Comparison of ENCODE assay signal across 7 cellular contexts in genomic region chr17:50149099-50149424, GRCh38. TPM values are rescaled to one million over a fixed set of nuclear protein-coding genes. Genes with fewer than 3 reads are reported as not detected.
A peak's percentile ranks its signal among the peaks of the same experiment; 100 is the strongest.
DNase-seq lines count a peak whose midpoint lies in the region; ATAC-seq, FAIRE-seq and TF ChIP-seq lines count a peak whose summit lies in the region.

No MANE protein-coding gene starts in this region.

- POLR2A ChIA-PET in HCT116 (lab: Charles Lee) (no interaction called here), activated B cell treated with CpG ODN at 0.5 μM for 24 hours (lab: Charles Lee) (interaction anchor here (0.6 to 7.1 kb wide), 15 partner anchors 8 to 409 kb away, joined by 3 to 82 read pairs (median 5); partner anchors contain the start of genes KAT7, LRRC59, PDK2 and SAMD14)

- peaks cover 67% of the 10 kb centered on the region for H3K79me2 ChIP-seq in HCT116 (ENCODE audit: insufficient read depth, low read length)

- H3K4me1 Mint-ChIP-seq in activated B cell treated with CpG ODN at 0.5 μM for 24 hours = peaks cover 45% of the 10 kb centered on the region

- peaks cover 56% of the 10 kb centered on the region for H3K36me3 Mint-ChIP-seq in activated B cell treated with CpG ODN at 0.5 μM for 24 hours (ENCODE audit: low read depth)

- no peaks in the 10 kb centered on the region for H4K20me1 ChIP-seq in HCT116 (ENCODE audit: insufficient read depth)

- TF ChIP-seq CTCF in HCT116 (IDR thresholded peaks at IDR 0.05 in 2 of 3, conservative IDR thresholded peaks at IDR 0.05 in 1 of 3; ENCODE audit: borderline replicate concordance in 1 of 3, insufficient read depth in 1 of 3, low read depth in 2 of 3, low read length in 2 of 3) = no peak
- no peak for TF ChIP-seq CTCF in activated B cell treated with CpG ODN at 0.5 μM for 24 hours (IDR thresholded peaks at IDR 0.05)

- no peaks in the 10 kb centered on the region for H3K27me3 Mint-ChIP-seq in activated B cell treated with CpG ODN at 0.5 μM for 24 hours

- H3K27ac Mint-ChIP-seq in activated B cell treated with CpG ODN at 0.5 μM for 24 hours = peak overlapping the region; percentile 96

- CTCF ChIA-PET in HCT116 (lab: Charles Lee) (interaction anchor here (0.7 to 2.3 kb wide), 2 partner anchors 12 to 18 kb away, joined by 5 read pairs; no protein-coding TSS in a partner anchor), activated B cell treated with CpG ODN at 0.5 μM for 24 hours (lab: Charles Lee) (interaction anchor here (1.0 to 7.2 kb wide), 6 partner anchors 12 to 55 kb away, joined by 3 to 64 read pairs (median 4); partner anchors contain the start of gene PDK2)

- no peaks in the 10 kb centered on the region for H3K9me2 ChIP-seq in HCT116 (ENCODE audit: insufficient read depth)

- H3K4me3 ChIP-seq in HCT116 (replicated peaks in 1 of 2; ENCODE audit: low read depth in 1 of 2, low read length in 2 of 2) (peak overlapping the region; percentile 76 to 97), iPS-15b (ENCODE audit: low read depth, low read length) (peak overlapping the region; percentile 54), stomach smooth muscle (ENCODE audit: low read length in 2 of 2) (peak overlapping the region; percentile 67 to 79)

- H2AFZ ChIP-seq in HCT116 (ENCODE audit: low read depth, low read length, poor library complexity, severe bottlenecking) = no peak overlapping the region

- no TSS peak for BruUV-seq in HCT116 (replicated peaks; lab: Mats Ljungman, UMichigan)

- DNase-seq in HCT116 (ENCODE audit: low read depth, low spot score) = no peak
- no peak for DNase-seq in activated B cell treated with CpG ODN at 0.5 μM for 24 hours
- DNase-seq in urothelium cell line (ENCODE audit: low spot score) = no peak
- DNase-seq in posterior cingulate gyrus = no peak
- no peak for DNase-seq in HUDEP-2 (lab: John Stamatoyannopoulos, UW; ENCODE audit: unreplicated experiment in 76 of 76)

- no peak for FAIRE-seq in urothelium cell line (lab: Jason Lieb, UNC)

- H3K9me3 Mint-ChIP-seq in activated B cell treated with CpG ODN at 0.5 μM for 24 hours = no peaks in the 10 kb centered on the region

- TF ChIP-seq POLR2A in HCT116 (IDR thresholded peaks at IDR 0.05; ENCODE audit: borderline replicate concordance, extremely low read depth, insufficient read depth, insufficient read length) = peak; percentile 47

- H3K36me3 ChIP-seq in HCT116 (ENCODE audit: control insufficient read depth in 1 of 2, insufficient read depth in 2 of 2, low read length in 2 of 2) (peaks cover 23 to 32% of the 10 kb centered on the region in 2 experiments; a peak in 3 of 4 replicates), iPS-15b (ENCODE audit: control insufficient read depth, insufficient read depth, low read length) (peaks cover 6% of the 10 kb centered on the region), stomach smooth muscle (ENCODE audit: control insufficient read depth in 2 of 2, insufficient read depth in 2 of 2, low read length in 2 of 2) (peaks cover 9 to 12% of the 10 kb centered on the region in 2 donors)

- H3K4me1 ChIP-seq in HCT116 (ENCODE audit: control insufficient read depth in 1 of 2, insufficient read depth in 2 of 2, low read length in 2 of 2) = peaks cover 26 to 52% of the 10 kb centered on the region in 2 experiments
- peaks cover 7% of the 10 kb centered on the region for H3K4me1 ChIP-seq in iPS-15b (ENCODE audit: control insufficient read depth, insufficient read depth, low read length)
- H3K4me1 ChIP-seq in stomach smooth muscle (ENCODE audit: control insufficient read depth, insufficient read depth, low read length) = peaks cover 73% of the 10 kb centered on the region

- H3K4me2 ChIP-seq in HCT116 (ENCODE audit: low read length) = peak overlapping the region; percentile 92

- H3K9me3 ChIP-seq in HCT116 (ENCODE audit: control insufficient read depth in 1 of 2, insufficient read depth in 1 of 2, low read depth in 1 of 2, low read length in 2 of 2) = no peaks in the 10 kb centered on the region
- no peaks in the 10 kb centered on the region for H3K9me3 ChIP-seq in iPS-15b (ENCODE audit: control insufficient read depth, insufficient read depth, low read length)
- no peaks in the 10 kb centered on the region for H3K9me3 ChIP-seq in stomach smooth muscle (ENCODE audit: control insufficient read depth in 2 of 2, low read length in 2 of 2)

- H3K27me3 ChIP-seq in HCT116 (ENCODE audit: insufficient read depth, low read length) (no peaks in the 10 kb centered on the region), iPS-15b (ENCODE audit: control insufficient read depth, insufficient read depth, low read length) (peaks cover 3% of the 10 kb centered on the region), stomach smooth muscle (ENCODE audit: control insufficient read depth in 1 of 2, insufficient read depth in 2 of 2, low read length in 2 of 2) (no peaks in the 10 kb centered on the region)

- peak overlapping the region; percentile 100 for H3K4me3 Mint-ChIP-seq in activated B cell treated with CpG ODN at 0.5 μM for 24 hours

- peak overlapping the region; percentile 74 for H3K9ac ChIP-seq in HCT116 (ENCODE audit: low read length)
- H3K9ac ChIP-seq in iPS-15b (ENCODE audit: low read depth, low read length) = no peak overlapping the region
- peak overlapping the region; percentile 51 to 64 for H3K9ac ChIP-seq in stomach smooth muscle (ENCODE audit: low read length in 2 of 2)

- peak overlapping the region; percentile 89 for H3K27ac ChIP-seq in HCT116 (ENCODE audit: low read depth, low read length)
- H3K27ac ChIP-seq in stomach smooth muscle (ENCODE audit: low read length) = peak overlapping the region; percentile 60

- no peak for ATAC-seq in HCT116
- ATAC-seq in activated B cell treated with CpG ODN at 0.5 μM for 24 hours (ENCODE audit: low read depth) = no peak

- TF ChIP-seq RAD21 in HCT116 (IDR thresholded peaks at IDR 0.05; ENCODE audit: low read depth) = no peak

- RAD21 ChIA-PET in HCT116 (lab: Charles Lee; ENCODE audit: low non-redundant PET in 1 of 2, low total read pairs in 2 of 2, uncharacterized antibody in 2 of 2, unreplicated experiment in 2 of 2) = no interaction called here

- intact Hi-C loops in HCT116 (cut with micrococcal nuclease) (no loop called here), activated B cell treated with CpG ODN at 0.5 μM for 24 hours (cut with micrococcal nuclease) (loop anchor here (2.0 to 10.0 kb wide), 2 partner anchors 50 to 384 kb away; partner anchors contain the start of gene FAM117A), posterior cingulate gyrus (cut with DNase I) (no loop called here)

TF ChIP-seq in HCT116, 20 proteins besides CTCF, POLR2A, EP300 and RAD21:
- no peak; the same call in 1 of the 2 replicates for TF ChIP-seq MAX (IDR thresholded peaks at IDR 0.05)
- no peak for TF ChIP-seq EZH2phosphoT487 (IDR thresholded peaks at IDR 0.05; ENCODE audit: borderline replicate concordance)
- TF ChIP-seq POLR2AphosphoS5 (IDR thresholded peaks at IDR 0.05; ENCODE audit: low read depth, low read length) = peak; percentile 56

RNA-seq across cellular contexts. Expression of gene PPP1R9B, which starts 1.4 kb away (rescaled TPM):
- 112 TPM for total RNA-seq in HCT116 (2021; ENCODE audit: unreplicated experiment)
- 65.7 and 68.5 TPM in 2 replicates for polyA plus RNA-seq in HCT116 (2012)
- total RNA-seq in activated B cell treated with CpG ODN at 0.5 μM for 24 hours = 300 and 313 TPM in 2 replicates

RNA-seq across cellular contexts. Expression of gene SGCA, which starts 16.7 kb away (rescaled TPM):
- total RNA-seq in HCT116 (2021; ENCODE audit: unreplicated experiment) (0.37 TPM), activated B cell treated with CpG ODN at 0.5 μM for 24 hours (1.7 and 2.2 TPM in 2 replicates)
- polyA plus RNA-seq in HCT116 (2012) = 0.21 and 0.56 TPM in 2 replicates

RNA-seq across cellular contexts. Expression of gene SAMD14, which starts 19.1 kb away (rescaled TPM):
- total RNA-seq in HCT116 (2021; ENCODE audit: unreplicated experiment) = 1.5 TPM
- polyA plus RNA-seq in HCT116 (2012) = 0.74 and 0.79 TPM in 2 replicates
- 4.7 and 4.9 TPM in 2 replicates for total RNA-seq in activated B cell treated with CpG ODN at 0.5 μM for 24 hours

RNA-seq across cellular contexts. Expression of gene COL1A1, which starts 52.4 kb away (rescaled TPM):
- total RNA-seq in HCT116 (2021; ENCODE audit: unreplicated experiment) (33.6 TPM), activated B cell treated with CpG ODN at 0.5 μM for 24 hours (8.8 and 9.2 TPM in 2 replicates)
- 22.1 and 42.6 TPM in 2 replicates for polyA plus RNA-seq in HCT116 (2012)

RNA-seq across cellular contexts. Expression of gene PDK2, which starts 53.9 kb away (rescaled TPM):
- total RNA-seq in HCT116 (2021; ENCODE audit: unreplicated experiment) (39.1 TPM), activated B cell treated with CpG ODN at 0.5 μM for 24 hours (15.9 and 16.2 TPM in 2 replicates)
- polyA plus RNA-seq in HCT116 (2012) = 62.1 and 68.9 TPM in 2 replicates
